In the genomic region with DNA sequence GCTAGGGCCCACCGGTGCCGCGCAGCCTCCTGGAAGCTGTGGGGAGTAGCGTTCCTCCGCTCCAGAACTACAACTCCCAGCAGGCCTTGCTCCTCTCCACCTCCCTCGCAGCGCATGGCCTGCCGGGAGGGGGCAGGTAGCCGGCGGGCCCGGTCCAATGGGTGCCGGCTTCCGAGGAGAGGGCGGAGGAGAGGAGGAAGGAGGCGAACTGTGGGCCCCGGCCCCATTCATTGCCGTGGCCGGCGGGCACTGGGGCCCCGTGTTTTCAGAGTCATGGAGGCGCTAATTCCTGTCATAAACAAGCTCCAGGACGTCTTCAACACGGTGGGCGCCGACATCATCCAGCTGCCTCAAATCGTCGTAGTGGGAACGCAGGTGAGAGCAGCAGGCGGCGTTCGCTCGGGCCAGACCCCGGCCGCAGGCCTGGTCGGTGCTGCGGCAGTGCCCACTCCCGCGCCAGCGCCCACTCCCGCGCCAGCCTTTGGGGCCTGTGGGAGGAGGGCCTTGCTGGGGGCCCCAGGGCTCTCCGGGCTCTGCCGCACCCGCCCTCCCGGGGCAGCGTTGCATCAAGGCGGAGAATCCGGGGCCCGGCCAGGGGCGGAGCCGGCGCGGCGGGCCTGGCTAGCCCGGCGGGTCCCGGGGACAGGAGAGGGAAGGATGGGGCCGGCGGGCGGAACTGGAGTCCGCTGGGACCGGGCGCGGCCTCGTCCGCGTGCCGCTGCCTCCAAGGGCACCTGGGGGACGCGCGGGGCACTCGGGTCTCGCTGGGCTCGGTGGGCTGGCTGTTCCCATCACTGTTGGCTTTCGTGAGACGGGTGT, we compare ENCODE assay signal across 8 cellular contexts. TPM values are rescaled to one million over a fixed set of nuclear protein-coding genes. Genes with fewer than 3 reads are reported as not detected.
DNase-seq lines count a peak whose midpoint lies in the region; ATAC-seq and TF ChIP-seq lines count a peak whose summit lies in the region.

A gene (plus strand): TSS at position 211 of the 819 bp plus-strand sequence. CDS start 63 bp downstream, at position 274.

- H3K9me3 ChIP-seq in heart right ventricle (no peaks in the 10 kb centered on the region), upper lobe of right lung (no peaks in the 10 kb centered on the region)

- DNase-seq in GM13976 (ENCODE audit: low spot score): peak; percentile 97
- peak; percentile 96 for DNase-seq in NCI-H146 treated with DMSO at 0.1 percent for 48 hours (lab: John Stamatoyannopoulos, UW; ENCODE audit: unreplicated experiment)
- peak; percentile 97 for DNase-seq in amniotic epithelial cell (ENCODE audit: low read depth)
- peak; percentile 93 to 95 for DNase-seq in heart right ventricle
- DNase-seq in posterior vena cava (ENCODE audit: low spot score): peak; percentile 98
- peak; percentile 97 for DNase-seq in upper lobe of right lung

- H3K27ac ChIP-seq in heart right ventricle: peak within 1 kb of the TSS; percentile 80 to 97 (median 94)
- H3K27ac ChIP-seq in upper lobe of right lung: peak within 1 kb of the TSS; percentile 90

- intact Hi-C loops in T-helper 1 cell treated with Interleukin-12 subunit alpha and Interleukin-12 subunit beta and Interleukin-4 antibody, amounts not matched to agents 30 ng/mL and 1 ng/mL, for 36 hours (cut with micrococcal nuclease): loop anchor here (1.0 to 10.0 kb wide), 16 partner anchors 22 to 1987 kb away; a partner anchor contains a TSS
- intact Hi-C loops in heart right ventricle (cut with DNase I) (loop anchor here in 5 of 10 donors (1.0 to 10.0 kb wide), 3 partner anchors 76 to 1024 kb away; a partner anchor contains a TSS), posterior vena cava (cut with DNase I) (loop anchor here in 1 of 2 donors (10.0 kb wide), 1 partner anchor 314 kb away; no protein-coding TSS in a partner anchor), upper lobe of right lung (cut with DNase I) (loop anchor here (10.0 kb wide), 1 partner anchor 314 kb away; no protein-coding TSS in a partner anchor)

- WGBS in heart right ventricle, 2 donors: 0% methylated on average over 75 to 76 of the region's 76 CpGs

- peaks cover 0 to 17% (median 0%) of the 10 kb centered on the region in 9 donors for H3K36me3 ChIP-seq in heart right ventricle
- H3K36me3 ChIP-seq in upper lobe of right lung: no peaks in the 10 kb centered on the region

- H3K4me1 ChIP-seq in heart right ventricle: peaks cover 0 to 24% (median 12%) of the 10 kb centered on the region in 9 donors
- H3K4me1 ChIP-seq in upper lobe of right lung: peaks cover 11% of the 10 kb centered on the region

- in situ Hi-C loops in GM13976 (cut with MboI; ENCODE audit: low sequenced_read_pairs, unreplicated experiment): loop anchor here (10.0 kb wide), 1 partner anchor 224 kb away; no protein-coding TSS in a partner anchor

- ATAC-seq in HG02870 (IDR thresholded peaks at IDR 0.05; ENCODE audit: unreplicated experiment): peak; percentile 89
- ATAC-seq in heart right ventricle: peak; percentile 98 to 99 (median 99)
- peak; percentile 99 for ATAC-seq in upper lobe of right lung

- peak within 1 kb of the TSS; percentile 47 to 100 (median 90) for H3K4me3 ChIP-seq in heart right ventricle
- H3K4me3 ChIP-seq in upper lobe of right lung: peak within 1 kb of the TSS; percentile 77

- H3K27me3 ChIP-seq in heart right ventricle: no peaks in the 10 kb centered on the region
- H3K27me3 ChIP-seq in upper lobe of right lung: no peaks in the 10 kb centered on the region

- TF ChIP-seq CTCF in GM13976 (IDR thresholded peaks at IDR 0.05; ENCODE audit: borderline replicate concordance, control extremely low read depth, extremely low read depth, insufficient read depth, missing control alignments) (no peak), heart right ventricle (IDR thresholded peaks at IDR 0.05) (peak in 7 of 9 donors; percentile 7 to 35 (median 21)), upper lobe of right lung (IDR thresholded peaks at IDR 0.05) (no peak)

RNA-seq across cellular contexts. Expression of the gene that starts here (rescaled TPM):
- total RNA-seq in T-helper 1 cell treated with Interleukin-12 subunit alpha and Interleukin-12 subunit beta and Interleukin-4 antibody, amounts not matched to agents 30 ng/mL and 1 ng/mL, for 36 hours: 69.1 and 79.4 TPM in 2 replicates
- total RNA-seq in heart right ventricle: 10 to 100 TPM; 52.6 to 81.5 (median 59.0) TPM
- polyA plus RNA-seq in heart right ventricle: 10 to 100 TPM; 32.3 to 43.5 TPM
- total RNA-seq in posterior vena cava: 10 to 100 TPM; 84.5 to 93.2 TPM
- 48.5 TPM for total RNA-seq in upper lobe of right lung

Comparison
In these comparisons a context has a peak if more than half of its experiments do, and no peak if none do; other contexts are left out.
1. Peak in every context shown above with its lines: DNase-seq, ATAC-seq, H3K4me3 ChIP-seq and H3K27ac ChIP-seq.
2. CTCF ChIP-seq: peak in heart right ventricle (7 of 9); none in GM13976 (single experiment) and upper lobe of right lung (single experiment).